18 cellular contexts compared by ENCODE assay signal in genomic region chr6:156991971-156992370, GRCh38.
DNase-seq lines count a peak whose midpoint lies in the region; ATAC-seq and TF ChIP-seq lines count a peak whose summit lies in the region.
"Had no signal": no experiment of that assay in that cellular context is flagged by ENCODE, and none has a peak within 500 bp of the region (broad histone marks: within the 10 kb centered on the region; RNA-seq: fewer than 3 reads in every experiment).

No MANE protein-coding gene starts in this region.

- H3K4me1 ChIP-seq in right lobe of liver, result peaks cover 0 to 16% (median 3%) of the 10 kb centered on the region in 4 donors
- H3K4me1 ChIP-seq in ascending aorta, result peaks cover 0 to 14% of the 10 kb centered on the region in 2 donors

- POLR2A ChIA-PET in AG04449 (lab: Yijun Ruan, JAX), result no interaction called here

- DNase-seq in AG04449 (ENCODE audit: low read depth, low spot score) (peak; percentile 21), HT-29 (ENCODE audit: low spot score) (peak; percentile 38), choroid plexus epithelial cell (ENCODE audit: low read depth) (peak; percentile 56), right lobe of liver (no peak), DMS 273 treated with DMSO at 0.1 percent for 48 hours (lab: John Stamatoyannopoulos, UW) (no peak), NCI-H748 (lab: John Stamatoyannopoulos, UW; ENCODE audit: unreplicated experiment) (no peak), ascending aorta (ENCODE audit: low spot score in 2 of 2) (no peak)
- no peak for DNase-seq in activated CD8-positive, alpha-beta memory T cell treated with anti-CD3 and anti-CD28 coated beads, Interleukin-2, amount 50 U/mL, for 48 hours
- DNase-seq: activated CD4-positive, alpha-beta T cell treated with anti-CD3 and anti-CD28 coated beads for 36 hours; aorta; GOT3; hippocampal formation; NCI-H2227 treated with DMSO at 0.1 percent for 48 hours; nucleus accumbens; OCI-M1; stimulated activated CD4-positive, alpha-beta T cell treated with anti-CD3 and anti-CD28 coated beads, Interleukin-15, amount 100 ng/mL, for 24 hours; T-cell; trophoblast cell had no signal

- TF ChIP-seq CTCF in AG04449 (IDR thresholded peaks at IDR 0.05; ENCODE audit: insufficient read depth, low read length, missing control alignments) (no peak), choroid plexus epithelial cell (conservative IDR thresholded peaks at IDR 0.05; ENCODE audit: low read depth, low read length) (no peak), right lobe of liver (IDR thresholded peaks at IDR 0.05) (no peak), ascending aorta (IDR thresholded peaks at IDR 0.05) (no peak)

- H3K36me3 ChIP-seq in right lobe of liver (no peaks in the 10 kb centered on the region), ascending aorta (no peaks in the 10 kb centered on the region)

- CTCF ChIA-PET in AG04449 (lab: Yijun Ruan, JAX), result interaction anchor here (1.4 kb wide), 1 partner anchor 10 kb away, joined by 3 read pairs; no protein-coding TSS in a partner anchor

- TF ChIP-seq POLR2A in right lobe of liver (IDR thresholded peaks at IDR 0.05), result no peak

- H3K27me3 ChIP-seq in right lobe of liver (no peaks in the 10 kb centered on the region), ascending aorta (no peaks in the 10 kb centered on the region)

- H3K9me3 ChIP-seq in right lobe of liver (no peaks in the 10 kb centered on the region), ascending aorta (no peaks in the 10 kb centered on the region)

- intact Hi-C loops in right lobe of liver (cut with DNase I), result no loop called here
- intact Hi-C loops in ascending aorta (cut with DNase I), result no loop called here

- ATAC-seq in right lobe of liver, result peak; percentile 81 to 91 (median 82)
- ATAC-seq: activated CD4-positive, alpha-beta T cell treated with anti-CD3 and anti-CD28 coated beads for 36 hours; T-cell had no signal

- H3K4me3 ChIP-seq in AG04449 (ENCODE audit: low read depth, low read length) (no peak overlapping the region), choroid plexus epithelial cell (ENCODE audit: low read depth, low read length) (no peak overlapping the region), right lobe of liver (no peak overlapping the region), ascending aorta (no peak overlapping the region)

- 38% methylated on average over 1 of the region's 1 CpG for WGBS in right lobe of liver (ENCODE audit: insufficient coverage, low coverage, low lambda C conversion rate, missing lambda C conversion rate)

- H3K27ac ChIP-seq in right lobe of liver (no peak overlapping the region), ascending aorta (no peak overlapping the region)

Comparison
In these comparisons a context has a peak if more than half of its experiments do, and no peak if none do; other contexts are left out.
1. DNase-seq: peak in AG04449 (single experiment), HT-29 (single experiment) and choroid plexus epithelial cell (single experiment); none in right lobe of liver (0 of 3), DMS 273 treated with DMSO at 0.1 percent for 48 hours (single experiment), NCI-H748 (single experiment), ascending aorta (0 of 2) and activated CD8-positive, alpha-beta memory T cell treated with anti-CD3 and anti-CD28 coated beads, Interleukin-2, amount 50 U/mL, for 48 hours (single experiment).